12 cellular contexts compared by ENCODE assay signal in genomic region chr11:71066311-71066710, GRCh38.
"Had no signal": no experiment of that assay in that cellular context is flagged by ENCODE, and none has a peak within 500 bp of the region (broad histone marks: within the 10 kb centered on the region; RNA-seq: fewer than 3 reads in every experiment).

No MANE protein-coding gene starts in this region.

- DNase-seq: effector memory CD8-positive, alpha-beta T cell; kidney; left cardiac atrium; naive thymus-derived CD4-positive, alpha-beta T cell; nephron progenitor cell; small intestine; stimulated activated CD4-positive, alpha-beta T cell treated with anti-CD3 and anti-CD28 coated beads, Interleukin-12 subunit alpha, Interleukin-12 subunit beta, amount 100 ng/mL, for 4 hours; stimulated activated naive CD4-positive, alpha-beta T cell; stomach; substantia nigra; transverse colon had no signal

- ATAC-seq: effector memory CD8-positive, alpha-beta T cell; gastroesophageal sphincter; left cardiac atrium; naive thymus-derived CD4-positive, alpha-beta T cell had no signal
